In the genomic region with DNA sequence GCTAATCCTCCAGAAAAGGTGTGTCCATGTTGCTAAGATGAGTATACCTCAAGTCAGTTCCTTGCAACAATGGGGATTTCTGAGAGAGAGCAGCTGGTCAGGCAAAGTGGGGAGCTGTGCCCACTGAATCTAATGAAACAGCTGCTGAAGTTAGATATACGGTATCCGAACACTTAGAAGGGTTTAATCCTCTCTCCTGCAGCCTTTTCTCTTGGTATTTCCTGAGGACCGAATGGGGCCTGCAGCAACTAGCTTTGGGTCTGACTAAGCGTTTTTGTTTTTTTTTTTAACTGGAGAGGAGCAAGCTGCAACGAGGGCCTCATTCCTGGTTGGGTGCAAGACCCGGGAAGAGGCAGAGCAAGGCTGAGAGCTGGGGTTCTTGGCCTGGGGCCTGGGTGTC, we compare ENCODE assay signal across 20 cellular contexts. TPM values are rescaled to one million over a fixed set of nuclear protein-coding genes. Genes with fewer than 3 reads are reported as not detected.
A peak's percentile ranks its signal among the peaks of the same experiment; 100 is the strongest.
DNase-seq lines count a peak whose midpoint lies in the region; ATAC-seq and TF ChIP-seq lines count a peak whose summit lies in the region.
"Had no signal": no experiment of that assay in that cellular context is flagged by ENCODE, and none has a peak within 500 bp of the region (broad histone marks: within the 10 kb centered on the region; RNA-seq: fewer than 3 reads in every experiment).

No MANE protein-coding gene starts in this region.

- 56% methylated on average over 6 of the region's 6 CpGs for WGBS in esophagus muscularis mucosa
- no CpG with 5 or more reads among the region's 6 CpGs for WGBS in trophoblast cell (ENCODE audit: extremely low coverage, insufficient coverage, insufficient read length)

- no peak overlapping the region for H3K4me3 Mint-ChIP-seq in activated T-cell treated with anti-CD3 and anti-CD28 coated beads, Interleukin-2, amount 50 U/mL, for 4 hours
- H3K4me3 Mint-ChIP-seq: CD8-positive, alpha-beta T cell; memory B cell had no signal

- DNase-seq in HCEC 1CT (peak; percentile 59), SK-N-MC (ENCODE audit: low read depth, low spot score) (no peak), esophagus muscularis mucosa (ENCODE audit: extremely low spot score) (peak; percentile 31), trophoblast cell (no peak), OCI-M1 (lab: John Stamatoyannopoulos, UW) (no peak), NCI-H446 treated with DMSO at 0.1 percent for 48 hours (lab: John Stamatoyannopoulos, UW) (no peak)
- DNase-seq in activated T-cell treated with anti-CD3 and anti-CD28 coated beads, Interleukin-2, amount 50 U/mL, for 4 hours = no peak
- DNase-seq: activated gamma-delta T cell treated with Interleukin-2 at 50 U/mL for 16 hours; aorta; CD8-positive, alpha-beta T cell; foreskin melanocyte; KG1; NCI-H1048; NCI-H2029 treated with DMSO at 0.1 percent for 48 hours; NCI-H446; SIG-M5 had no signal

- no peaks in the 10 kb centered on the region for H3K9me3 Mint-ChIP-seq in activated T-cell treated with anti-CD3 and anti-CD28 coated beads, Interleukin-2, amount 50 U/mL, for 4 hours
- H3K9me3 Mint-ChIP-seq: CD8-positive, alpha-beta T cell; memory B cell had no signal

- no peak overlapping the region for H2AK5ac ChIP-seq in trophoblast cell (ENCODE audit: low read length)

- H3K4ac ChIP-seq in trophoblast cell (ENCODE audit: low read depth, low read length) = no peak overlapping the region

- H3K27me3 ChIP-seq in esophagus muscularis mucosa (peaks cover 0 to 18% (median 0%) of the 10 kb centered on the region in 4 donors), trophoblast cell (ENCODE audit: insufficient read depth, low read length) (no peaks in the 10 kb centered on the region)
- H3K27me3 ChIP-seq: suprapubic skin had no signal

- H3K27ac ChIP-seq in SK-N-MC (peak overlapping the region; percentile 97), esophagus muscularis mucosa (replicated peaks in 1 of 4) (no peak overlapping the region), trophoblast cell (ENCODE audit: low read depth, low read length) (no peak overlapping the region)
- H3K27ac ChIP-seq: suprapubic skin, VCaP had no signal

- H2AFZ ChIP-seq in trophoblast cell (ENCODE audit: insufficient read depth, low read length, poor library complexity) = no peak overlapping the region

- H4K91ac ChIP-seq in trophoblast cell (ENCODE audit: low read depth, low read length) = peak overlapping the region; percentile 7

- TF ChIP-seq CTCF in esophagus muscularis mucosa (IDR thresholded peaks at IDR 0.05) = no peak

- H2BK5ac ChIP-seq in trophoblast cell (ENCODE audit: low read depth, low read length, poor library complexity) = no peak overlapping the region

- H2BK12ac ChIP-seq in trophoblast cell (ENCODE audit: low read length) = no peak overlapping the region

- no peaks in the 10 kb centered on the region for H3K36me3 Mint-ChIP-seq in activated T-cell treated with anti-CD3 and anti-CD28 coated beads, Interleukin-2, amount 50 U/mL, for 4 hours (ENCODE audit: insufficient read depth)
- H3K36me3 Mint-ChIP-seq: CD8-positive, alpha-beta T cell; memory B cell had no signal

- H3K4me3 ChIP-seq in SK-N-MC (peak overlapping the region; percentile 56), esophagus muscularis mucosa (no peak overlapping the region), trophoblast cell (ENCODE audit: low read depth, low read length) (no peak overlapping the region)
- H3K4me3 ChIP-seq: suprapubic skin had no signal

- no peak for ATAC-seq in activated T-cell treated with anti-CD3 and anti-CD28 coated beads, Interleukin-2, amount 50 U/mL, for 4 hours
- ATAC-seq: CD8-positive, alpha-beta T cell had no signal

- no peak overlapping the region for H2BK120ac ChIP-seq in trophoblast cell (ENCODE audit: insufficient read depth, low read length, poor library complexity)

- no peak overlapping the region for H4K8ac ChIP-seq in trophoblast cell (ENCODE audit: low read depth, low read length)

- H3K27me3 Mint-ChIP-seq in activated T-cell treated with anti-CD3 and anti-CD28 coated beads, Interleukin-2, amount 50 U/mL, for 4 hours (ENCODE audit: low read depth) = peaks cover 10% of the 10 kb centered on the region
- H3K27me3 Mint-ChIP-seq: memory B cell had no signal

- no peak for TF ChIP-seq POLR2A in esophagus muscularis mucosa (IDR thresholded peaks at IDR 0.05; ENCODE audit: low read depth)

- no peak for TF ChIP-seq EP300 in esophagus muscularis mucosa (IDR thresholded peaks at IDR 0.05)

- H3K23ac ChIP-seq in trophoblast cell (ENCODE audit: low read length) = no peak overlapping the region

- H3K9ac ChIP-seq in SK-N-MC (ENCODE audit: insufficient read length) = peak overlapping the region; percentile 43
- no peak overlapping the region for H3K9ac ChIP-seq in trophoblast cell (ENCODE audit: low read length)

- no peak overlapping the region for H4K12ac ChIP-seq in trophoblast cell (ENCODE audit: low read depth, low read length)

- no peaks in the 10 kb centered on the region for H3K4me1 Mint-ChIP-seq in activated T-cell treated with anti-CD3 and anti-CD28 coated beads, Interleukin-2, amount 50 U/mL, for 4 hours (ENCODE audit: low read depth)
- H3K4me1 Mint-ChIP-seq: memory B cell had no signal

- H3K79me1 ChIP-seq in trophoblast cell (ENCODE audit: low read length) = no peaks in the 10 kb centered on the region

- no peak overlapping the region for H3K18ac ChIP-seq in trophoblast cell (ENCODE audit: low read length)

- no peak overlapping the region for H3K14ac ChIP-seq in trophoblast cell (ENCODE audit: low read length)

- H3K36me3 ChIP-seq in SK-N-MC (ENCODE audit: insufficient read depth, low read length) (no peaks in the 10 kb centered on the region), esophagus muscularis mucosa (no peaks in the 10 kb centered on the region), trophoblast cell (ENCODE audit: control insufficient read depth in 1 of 2, insufficient read depth in 2 of 2, low read length in 2 of 2) (no peaks in the 10 kb centered on the region)
- H3K36me3 ChIP-seq: suprapubic skin had no signal

- H3K4me1 ChIP-seq in esophagus muscularis mucosa (no peaks in the 10 kb centered on the region), trophoblast cell (ENCODE audit: control insufficient read depth in 1 of 2, insufficient read depth in 2 of 2, low read length in 2 of 2) (peaks cover 11 to 23% of the 10 kb centered on the region in 2 experiments)

- H3K9me3 ChIP-seq in SK-N-MC (ENCODE audit: low read depth, low read length) (no peaks in the 10 kb centered on the region), esophagus muscularis mucosa (no peaks in the 10 kb centered on the region), trophoblast cell (ENCODE audit: insufficient read depth, low read depth, low read length) (no peaks in the 10 kb centered on the region)
- H3K9me3 ChIP-seq: suprapubic skin had no signal

- intact Hi-C loops in esophagus muscularis mucosa (cut with DNase I) = no loop called here

- no peaks in the 10 kb centered on the region for H3K79me2 ChIP-seq in trophoblast cell (ENCODE audit: control insufficient read depth, insufficient read depth, low read length, poor library complexity)

- peak overlapping the region; percentile 9 for H3K4me2 ChIP-seq in trophoblast cell (ENCODE audit: low read length)

RNA-seq across cellular contexts. Expression of gene BNC1, which starts 37.6 kb away (rescaled TPM):
- under 1 TPM in 3 of 4 donors, not detected in 1; 0.11 to 0.83 (median 0.19) TPM for total RNA-seq in esophagus muscularis mucosa
- 8.1 and 8.4 TPM in 2 replicates for polyA plus RNA-seq in trophoblast cell (2013)
- total RNA-seq in activated T-cell treated with anti-CD3 and anti-CD28 coated beads, Interleukin-2, amount 50 U/mL, for 4 hours = not detected
- total RNA-seq: CD8-positive, alpha-beta T cell; T-helper 1 cell treated with Interleukin-12 subunit alpha and Interleukin-12 subunit beta and Interleukin-4 antibody, amounts not matched to agents 30 ng/mL and 1 ng/mL, for 36 hours had no signal
- polyA plus RNA-seq: aorta had no signal

Comparison
In these comparisons a context has a peak if more than half of its experiments do, and no peak if none do; other contexts are left out.
1. DNase-seq: peak in HCEC 1CT (single experiment) and esophagus muscularis mucosa (single experiment); none in SK-N-MC (single experiment), trophoblast cell (0 of 2), OCI-M1 (single experiment), activated T-cell treated with anti-CD3 and anti-CD28 coated beads, Interleukin-2, amount 50 U/mL, for 4 hours (single experiment) and NCI-H446 treated with DMSO at 0.1 percent for 48 hours (single experiment).